In genomic region chr4:153542835-153543234, GRCh38 we compare ENCODE assay signal across 1 cellular context.
TF ChIP-seq lines count a peak whose summit lies in the region.

No MANE protein-coding gene starts in this region.

TF ChIP-seq in GM23338, 12 proteins besides CTCF, POLR2A, EP300 and RAD21 (continued from another document):
- TF ChIP-seq REST (IDR thresholded peaks at IDR 0.05; ENCODE audit: unreplicated experiment), result no peak
- no peak for TF ChIP-seq ZNF114 (CRISPR knock-in tag; IDR thresholded peaks at IDR 0.05)
- no peak for TF ChIP-seq NANOG (IDR thresholded peaks at IDR 0.05; ENCODE audit: borderline replicate concordance)
